ENCODE assay signal across 8 cellular contexts in the genomic region with DNA sequence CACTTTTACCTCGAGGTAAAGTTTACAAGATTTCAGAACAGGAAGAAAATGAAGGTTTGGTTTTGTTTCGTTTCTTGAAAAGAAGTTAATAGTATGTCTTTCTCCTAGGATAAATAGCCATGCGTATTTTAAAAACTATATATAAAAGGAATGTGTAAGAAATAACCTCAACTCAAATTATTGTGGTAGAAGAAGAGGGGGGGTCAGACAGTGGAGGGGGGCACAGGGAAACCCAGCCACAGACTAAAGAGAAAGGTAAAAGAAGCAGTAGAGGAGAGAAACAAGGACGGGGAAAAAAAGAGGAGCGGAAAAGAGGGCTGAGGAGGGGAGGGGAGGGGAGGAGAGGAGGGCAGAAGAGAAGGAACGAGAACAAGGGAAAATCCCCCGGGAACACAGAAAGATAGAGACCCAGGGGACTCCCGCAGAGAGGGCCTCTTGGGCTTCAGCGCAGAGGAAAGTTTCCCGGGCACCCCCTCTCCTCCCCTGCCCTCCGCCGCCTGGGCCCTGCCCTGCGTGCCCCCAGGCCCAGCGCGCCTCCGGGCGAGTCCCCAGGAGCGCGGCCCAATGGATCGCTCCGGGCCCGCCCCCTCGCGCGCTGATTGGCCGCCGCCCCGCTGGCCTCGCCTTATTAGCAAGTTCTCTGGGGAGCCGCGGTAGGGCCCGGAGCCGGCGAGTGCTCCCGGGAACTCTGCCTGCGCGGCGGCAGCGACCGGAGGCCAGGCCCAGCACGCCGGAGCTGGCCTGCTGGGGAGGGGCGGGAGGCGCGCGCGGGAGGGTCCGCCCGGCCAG. TPM values are rescaled to one million over a fixed set of nuclear protein-coding genes. Genes with fewer than 3 reads are reported as not detected.
DNase-seq lines count a peak whose midpoint lies in the region; ATAC-seq and TF ChIP-seq lines count a peak whose summit lies in the region.

A gene (plus strand): TSS at position 656 of the 789 bp plus-strand sequence. CDS start 235 bp downstream, outside the sequence.

- H3K36me3 ChIP-seq in muscle layer of colon (ENCODE audit: insufficient read depth, low read length) = no peaks in the 10 kb centered on the region
- H3K36me3 ChIP-seq in subcutaneous abdominal adipose tissue (ENCODE audit: control insufficient read depth in 5 of 5, insufficient read depth in 5 of 5, low read length in 5 of 5) = peaks cover 0 to 20% (median 13%) of the 10 kb centered on the region in 5 donors

- POLR2A ChIA-PET in activated CD8-positive, alpha-beta T cell treated with anti-CD3 and anti-CD28 coated beads for 36 hours (lab: Charles Lee) = no interaction called here

- H3K9ac ChIP-seq in muscle layer of colon (ENCODE audit: low read length) (no peak within 1 kb of the TSS), subcutaneous abdominal adipose tissue (ENCODE audit: low read length in 5 of 5) (peak within 1 kb of the TSS; percentile 38 to 89 (median 87))

- no peak within 1 kb of the TSS for H3K27ac Mint-ChIP-seq in activated CD8-positive, alpha-beta T cell treated with anti-CD3 and anti-CD28 coated beads for 36 hours

- peaks cover 2% of the 10 kb centered on the region for H3K9me3 Mint-ChIP-seq in activated CD8-positive, alpha-beta T cell treated with anti-CD3 and anti-CD28 coated beads for 36 hours

- peaks cover 20% of the 10 kb centered on the region for H3K4me1 ChIP-seq in muscle layer of colon (ENCODE audit: insufficient read depth, low read length)
- H3K4me1 ChIP-seq in subcutaneous abdominal adipose tissue (ENCODE audit: control insufficient read depth in 5 of 5, insufficient read depth in 5 of 5, low read length in 5 of 5) = peaks cover 0 to 43% (median 33%) of the 10 kb centered on the region in 5 donors

- DNase-seq in AG09309 (ENCODE audit: low read depth) = peak; percentile 41
- peak; percentile 15 for DNase-seq in NCI-H2029 treated with DMSO at 0.1 percent for 48 hours (lab: John Stamatoyannopoulos, UW)
- DNase-seq in activated CD8-positive, alpha-beta T cell treated with anti-CD3 and anti-CD28 coated beads for 36 hours = peak; percentile 71
- DNase-seq in fibroblast of mammary gland (ENCODE audit: low read depth) = peak; percentile 73

- peak; percentile 61 for TF ChIP-seq POLR2A in GM15510 (IDR thresholded peaks at IDR 0.05; ENCODE audit: borderline replicate concordance, extremely low read depth, insufficient read length)

- no peak for TF ChIP-seq CTCF in AG09309 (IDR thresholded peaks at IDR 0.05; ENCODE audit: control insufficient read depth, insufficient read depth, low read depth, low read length, missing control alignments)
- no peak for TF ChIP-seq CTCF in activated CD8-positive, alpha-beta T cell treated with anti-CD3 and anti-CD28 coated beads for 36 hours (IDR thresholded peaks at IDR 0.05)
- TF ChIP-seq CTCF in fibroblast of mammary gland (conservative IDR thresholded peaks at IDR 0.05; ENCODE audit: control insufficient read depth, insufficient read depth, low read depth, low read length) = no peak

- intact Hi-C loops in activated CD8-positive, alpha-beta T cell treated with anti-CD3 and anti-CD28 coated beads for 36 hours (cut with micrococcal nuclease) = loop anchor here (5.0 kb wide), 1 partner anchor 372 kb away; no protein-coding TSS in a partner anchor

- H3K4me3 ChIP-seq in AG09309 (ENCODE audit: control insufficient read depth, low read depth, low read length) (peak within 1 kb of the TSS; percentile 97), fibroblast of mammary gland (ENCODE audit: control insufficient read depth, low read depth, low read length) (peak within 1 kb of the TSS; percentile 85), muscle layer of colon (ENCODE audit: low read depth in 1 of 2, low read length in 2 of 2) (peak within 1 kb of the TSS; percentile 73 to 77), subcutaneous abdominal adipose tissue (ENCODE audit: low read depth in 1 of 5, low read length in 5 of 5) (peak within 1 kb of the TSS; percentile 94 to 98 (median 95))

- H3K36me3 Mint-ChIP-seq in activated CD8-positive, alpha-beta T cell treated with anti-CD3 and anti-CD28 coated beads for 36 hours (ENCODE audit: low read depth) = peaks cover 2% of the 10 kb centered on the region

- peaks cover 43% of the 10 kb centered on the region for H3K4me1 Mint-ChIP-seq in activated CD8-positive, alpha-beta T cell treated with anti-CD3 and anti-CD28 coated beads for 36 hours (ENCODE audit: low read depth)

- ATAC-seq in HG02840 (IDR thresholded peaks at IDR 0.05; ENCODE audit: low FRiP score, unreplicated experiment) = peak; percentile 73
- ATAC-seq in activated CD8-positive, alpha-beta T cell treated with anti-CD3 and anti-CD28 coated beads for 36 hours = peak; percentile 86

- H3K4me3 Mint-ChIP-seq in activated CD8-positive, alpha-beta T cell treated with anti-CD3 and anti-CD28 coated beads for 36 hours = peak within 1 kb of the TSS; percentile 66

- H3K27me3 ChIP-seq in muscle layer of colon (ENCODE audit: control insufficient read depth in 1 of 2, insufficient read depth in 2 of 2, low read length in 2 of 2) (peaks cover 90 to 95% of the 10 kb centered on the region in 2 donors), subcutaneous abdominal adipose tissue (ENCODE audit: control insufficient read depth in 5 of 5, insufficient read depth in 4 of 5, low read length in 5 of 5) (peaks cover 25 to 48% (median 33%) of the 10 kb centered on the region in 5 donors)

- CTCF ChIA-PET in activated CD8-positive, alpha-beta T cell treated with anti-CD3 and anti-CD28 coated beads for 36 hours (lab: Charles Lee) = no interaction called here

- no peak within 1 kb of the TSS for H3K27ac ChIP-seq in muscle layer of colon (ENCODE audit: low read depth, low read length)
- peak within 1 kb of the TSS; percentile 71 for H3K27ac ChIP-seq in subcutaneous abdominal adipose tissue (ENCODE audit: low read depth, low read length)

- H3K9me3 ChIP-seq in muscle layer of colon (ENCODE audit: low read length) (peaks cover 6% of the 10 kb centered on the region), subcutaneous abdominal adipose tissue (ENCODE audit: control insufficient read depth in 5 of 5, low read length in 5 of 5) (peaks cover 0 to 2% (median 0%) of the 10 kb centered on the region in 5 donors)

- H3K27me3 Mint-ChIP-seq in activated CD8-positive, alpha-beta T cell treated with anti-CD3 and anti-CD28 coated beads for 36 hours = peaks cover 77% of the 10 kb centered on the region

RNA-seq across cellular contexts. Expression of the gene that starts here (rescaled TPM):
- total RNA-seq in activated CD8-positive, alpha-beta T cell treated with anti-CD3 and anti-CD28 coated beads for 36 hours = under 1 TPM; 0.16 to 0.61 TPM

Comparison
In these comparisons a context has a peak if more than half of its experiments do, and no peak if none do; other contexts are left out.
1. Peak in DNase-seq and ATAC-seq in activated CD8-positive, alpha-beta T cell treated with anti-CD3 and anti-CD28 coated beads for 36 hours; RNA of the gene not detected or under 1 TPM.
2. DNase-seq: peak in every context shown above with its lines; median percentile 73 in fibroblast of mammary gland; 71 in activated CD8-positive, alpha-beta T cell treated with anti-CD3 and anti-CD28 coated beads for 36 hours; 41 in AG09309; 15 in NCI-H2029 treated with DMSO at 0.1 percent for 48 hours.